9 cellular contexts compared by ENCODE assay signal in genomic region chr15:66704783-66705113, GRCh38. TPM values are rescaled to one million over a fixed set of nuclear protein-coding genes. Genes with fewer than 3 reads are reported as not detected.
DNase-seq lines count a peak whose midpoint lies in the region; ATAC-seq, FAIRE-seq and TF ChIP-seq lines count a peak whose summit lies in the region.
"Had no signal": no experiment of that assay in that cellular context is flagged by ENCODE, and none has a peak within 500 bp of the region (broad histone marks: within the 10 kb centered on the region; RNA-seq: fewer than 3 reads in every experiment).

No MANE protein-coding gene starts in this region.

- peaks cover 26% of the 10 kb centered on the region; the same call in 1 of the 2 replicates for H3K23me2 ChIP-seq in H1 (ENCODE audit: low read depth, low read length)

- no peak overlapping the region for H2AK5ac ChIP-seq in H1 (ENCODE audit: low read depth, low read length)

- H3K4me1 Mint-ChIP-seq in nephron = peaks cover 48% of the 10 kb centered on the region

- H2AFZ ChIP-seq in H1 (ENCODE audit: low read length) = no peak overlapping the region

- H4K5ac ChIP-seq in H1 (ENCODE audit: insufficient read length, low read depth, low read length) = no peak overlapping the region

- no peak for TF ChIP-seq RAD21 in H1 (IDR thresholded peaks at IDR 0.05 in 1 of 2, conservative IDR thresholded peaks at IDR 0.05 in 1 of 2; ENCODE audit: low read depth in 2 of 2, low read length in 2 of 2)

- no peak for TF ChIP-seq POLR2A in H1 (IDR thresholded peaks at IDR 0.05; ENCODE audit: control extremely low read depth in 1 of 2, low read depth in 2 of 2, low read length in 2 of 2)

- peaks cover 0 to 8% (median 0%) of the 10 kb centered on the region in 4 experiments; a peak in 1 of 8 replicates for H3K36me3 ChIP-seq in H1 (ENCODE audit: control insufficient read depth in 2 of 4, insufficient read depth in 4 of 4, low read length in 3 of 4)

- H2BK12ac ChIP-seq in H1 (ENCODE audit: low read depth, low read length) = peak overlapping the region; percentile 33; the same call in 1 of the 2 replicates

- H3K4me2 ChIP-seq in H1 (ENCODE audit: insufficient read depth in 1 of 2, low read depth in 2 of 2, low read length in 2 of 2) = peak overlapping the region in 1 of 2 experiments; percentile 96; a peak in 2 of 4 replicates

- H3K23ac ChIP-seq in H1 (ENCODE audit: insufficient read length) = no peak overlapping the region

- no peak overlapping the region for H3K18ac ChIP-seq in H1 (ENCODE audit: extremely low read depth, low read length)

- H3K79me2 ChIP-seq in H1 (ENCODE audit: control insufficient read depth in 1 of 2, insufficient read depth in 2 of 2, low read length in 2 of 2) = no peaks in the 10 kb centered on the region

- no peak overlapping the region for H4K8ac ChIP-seq in H1 (ENCODE audit: extremely low read depth, insufficient read depth, low read length)

- H4K91ac ChIP-seq in H1 (replicated peaks; ENCODE audit: insufficient read length, low read length) = peak overlapping the region; percentile 60

- H3K36me3 Mint-ChIP-seq in nephron (ENCODE audit: low read depth) = peaks cover 35% of the 10 kb centered on the region
- H3K36me3 Mint-ChIP-seq: stimulated activated memory B cell treated with anti-CD40 and anti-IgM and Interleukin-4, amounts not matched to agents 10 μg/mL and 1 μg/mL and 100 μg/mL, for 72 hours had no signal

- no peak overlapping the region for H2BK15ac ChIP-seq in H1 (ENCODE audit: low read length)

- no peak overlapping the region for H3K56ac ChIP-seq in H1 (replicated peaks; ENCODE audit: insufficient read length, low read depth, low read length)

- H3K4me3 ChIP-seq in AG10803 (ENCODE audit: low read length) = peak overlapping the region; percentile 82
- H3K4me3 ChIP-seq in H1 (ENCODE audit: extremely low read depth in 1 of 4, insufficient read depth in 2 of 4, low read depth in 3 of 4, low read length in 4 of 4) = peak overlapping the region in 2 of 4 experiments; percentile 54 to 83; a peak in 1 of 8 replicates

- ATAC-seq in HG02642 (IDR thresholded peaks at IDR 0.05; ENCODE audit: poor library complexity, unreplicated experiment) = no peak
- ATAC-seq: stimulated activated memory B cell treated with anti-CD40 and anti-IgM and Interleukin-4, amounts not matched to agents 10 μg/mL and 1 μg/mL and 100 μg/mL, for 72 hours had no signal

- no peak for TF ChIP-seq CTCF in AG10803 (conservative IDR thresholded peaks at IDR 0.05; ENCODE audit: low read length)
- no peak for TF ChIP-seq CTCF in H1 (IDR thresholded peaks at IDR 0.05; ENCODE audit: control extremely low read depth in 1 of 3, insufficient read depth in 1 of 3, low read depth in 1 of 3, low read length in 3 of 3)
- no peak for TF ChIP-seq CTCF in nephron (IDR thresholded peaks at IDR 0.05; ENCODE audit: unreplicated experiment in 3 of 3)

- 93% methylated on average over 1 of the region's 1 CpG; no CpG with 5 or more reads in 1 of the 2 experiments for WGBS in H1 (ENCODE audit: extremely low coverage in 1 of 2, insufficient coverage in 1 of 2, insufficient read length in 1 of 2, insufficient replicate concordance in 2 of 2, low coverage in 1 of 2, low lambda C conversion rate in 2 of 2, missing lambda C conversion rate in 1 of 2), 2 experiments

- CTCF ChIA-PET in H1 (lab: Charles Lee; ENCODE audit: partially characterized antibody) = interaction anchor here (0.8 to 16.9 kb wide), 15 partner anchors 20 to 1320 kb away, joined by 3 to 361 read pairs (median 5); no protein-coding TSS in a partner anchor

- H4K20me1 ChIP-seq in H1 (replicated peaks in 1 of 2; ENCODE audit: control insufficient read depth in 1 of 2, insufficient read depth in 2 of 2, low read length in 2 of 2) = peaks cover 9 to 20% of the 10 kb centered on the region in 2 experiments

- H2BK20ac ChIP-seq in H1 (ENCODE audit: low read length) = no peak overlapping the region

- POLR2A ChIA-PET in H1 (lab: Charles Lee; ENCODE audit: partially characterized antibody) = interaction anchor here (0.6 to 3.5 kb wide), 3 partner anchors 20 to 359 kb away, joined by 3 to 17 read pairs (median 3); no protein-coding TSS in a partner anchor

- H3K27me3 Mint-ChIP-seq in nephron (ENCODE audit: low read depth) = no peaks in the 10 kb centered on the region

- H3K9ac ChIP-seq in H1 (replicated peaks in 1 of 4; ENCODE audit: extremely low read depth in 1 of 4, low read depth in 3 of 4, low read length in 3 of 4) = no peak overlapping the region

- H2BK5ac ChIP-seq in H1 (ENCODE audit: low read depth, low read length) = no peak overlapping the region

- no peaks in the 10 kb centered on the region for H3K9me3 Mint-ChIP-seq in nephron
- H3K9me3 Mint-ChIP-seq: stimulated activated memory B cell treated with anti-CD40 and anti-IgM and Interleukin-4, amounts not matched to agents 10 μg/mL and 1 μg/mL and 100 μg/mL, for 72 hours had no signal

- no peak overlapping the region for H3K4ac ChIP-seq in H1 (replicated peaks; ENCODE audit: insufficient read length, low read depth, low read length)

- DNase-seq in AG10803 (ENCODE audit: low read depth) (no peak), HuH-7.5 (ENCODE audit: low spot score) (peak; percentile 61), H1 (ENCODE audit: low read depth in 1 of 2, low spot score in 2 of 2) (no peak), NCI-H524 (lab: John Stamatoyannopoulos, UW) (no peak), COR-L47 (lab: John Stamatoyannopoulos, UW) (no peak), amygdala (lab: John Stamatoyannopoulos, UW) (no peak)

- no peak for TF ChIP-seq EP300 in H1 (IDR thresholded peaks at IDR 0.05; ENCODE audit: borderline replicate concordance in 1 of 2, low read depth in 2 of 2, low read length in 2 of 2)

- no peak overlapping the region for H3K14ac ChIP-seq in H1 (ENCODE audit: insufficient read length)

- peak overlapping the region; percentile 97 for H3K27ac Mint-ChIP-seq in nephron
- H3K27ac Mint-ChIP-seq: stimulated activated memory B cell treated with anti-CD40 and anti-IgM and Interleukin-4, amounts not matched to agents 10 μg/mL and 1 μg/mL and 100 μg/mL, for 72 hours had no signal

- H2BK120ac ChIP-seq in H1 (replicated peaks; ENCODE audit: low read depth, low read length) = no peak overlapping the region

- no peak for FAIRE-seq in H1 (lab: Jason Lieb, UNC)

- H3K27me3 ChIP-seq in H1 (replicated peaks in 1 of 4; ENCODE audit: control insufficient read depth in 3 of 4, extremely low read depth in 1 of 4, insufficient read depth in 3 of 4, low read length in 3 of 4) = peaks cover 18 to 45% (median 35%) of the 10 kb centered on the region in 4 experiments; a peak in 6 of 7 replicates

- no peaks in the 10 kb centered on the region for H3K79me1 ChIP-seq in H1 (ENCODE audit: low read depth, low read length)

- no peak overlapping the region for H3K27ac ChIP-seq in H1 (ENCODE audit: low read depth, low read length)

- H3K4me1 ChIP-seq in H1 (replicated peaks in 1 of 4; ENCODE audit: control insufficient read depth in 3 of 4, insufficient read depth in 4 of 4, low read length in 3 of 4) = peaks cover 0 to 29% (median 17%) of the 10 kb centered on the region in 4 experiments; a peak in 6 of 7 replicates

- H3K4me3 Mint-ChIP-seq in nephron = peak overlapping the region; percentile 93 to 98 (median 97)

- no peaks in the 10 kb centered on the region for H3K9me3 ChIP-seq in H1 (ENCODE audit: insufficient read depth in 2 of 2, low read depth in 1 of 2, low read length in 1 of 2)

TF ChIP-seq in H1, 55 proteins besides CTCF, POLR2A, EP300 and RAD21:
- TF ChIP-seq TEAD4 (IDR thresholded peaks at IDR 0.05; ENCODE audit: low read depth, low read length) (no peak), SAP30 (IDR thresholded peaks at IDR 0.05; ENCODE audit: insufficient read depth, insufficient replicate concordance, low read length) (no peak), JUND (IDR thresholded peaks at IDR 0.05; ENCODE audit: low read length) (no peak)

RNA-seq across cellular contexts. Expression of gene SMAD6, which starts 2.7 kb away (rescaled TPM):
- total RNA-seq in H1 (2021; fragmentation: NEBNext Ultra II Directional; extraction: Animal tissue kit (Norgen Biotek cat#: 25700)) = 7.0 and 7.6 TPM in 2 replicates
- polyA plus RNA-seq in H1 (2011; rRNA removed) = 1.8 and 3.4 TPM in 2 replicates
- polyA plus RNA-seq in H1 (2011; cell fraction: cytosol; rRNA removed) = 2.6 TPM
- polyA plus RNA-seq in H1 (2011; cell fraction: nucleus; rRNA removed) = 11.4 TPM
- polyA plus RNA-seq in H1 (2012, experiment 1 of 2) = 2.9 to 3.9 TPM (median 3.1 TPM) in 4 replicates
- polyA plus RNA-seq in H1 (2012, experiment 2 of 2) = 2.1 TPM
- 1.9 TPM for polyA plus RNA-seq in H1 (2013, experiment 1 of 2)
- 2.1 TPM for polyA plus RNA-seq in H1 (2013, experiment 2 of 2)
- 3.9 and 6.1 TPM in 2 replicates for polyA minus RNA-seq in H1 (2011; rRNA and poly(A)+ RNA removed)
- 6.3 TPM for polyA minus RNA-seq in H1 (2011; cell fraction: cytosol; rRNA and poly(A)+ RNA removed)
- polyA minus RNA-seq in H1 (2011; cell fraction: nucleus; rRNA and poly(A)+ RNA removed) = 12.2 TPM
